Comparison of ENCODE assay signal across 41 cellular contexts in the genomic region with DNA sequence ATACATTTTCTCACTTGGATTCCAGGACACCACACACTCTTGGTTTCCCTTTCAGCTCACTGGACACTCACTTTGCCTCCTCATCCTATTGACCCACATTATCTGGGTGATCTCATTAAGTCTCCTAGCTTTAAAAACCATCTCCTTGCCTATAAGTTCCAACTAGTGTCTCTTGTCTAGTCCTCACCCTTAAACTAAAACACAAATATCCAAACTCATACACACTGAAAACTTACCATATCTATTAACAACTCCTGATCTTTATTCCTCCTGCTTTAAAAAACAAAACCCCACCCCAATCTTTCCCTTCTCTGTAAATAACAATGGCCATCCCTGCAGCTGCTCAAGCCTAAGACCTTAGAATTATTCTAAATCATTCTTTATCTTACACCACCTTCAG. TPM values are rescaled to one million over a fixed set of nuclear protein-coding genes. Genes with fewer than 3 reads are reported as not detected.
"Had no signal": no experiment of that assay in that cellular context is flagged by ENCODE, and none has a peak within 500 bp of the region (broad histone marks: within the 10 kb centered on the region; RNA-seq: fewer than 3 reads in every experiment).

No MANE protein-coding gene starts in this region.

- H3K36me3 ChIP-seq: ascending aorta, cardiac muscle cell had no signal

- H3K27ac ChIP-seq: ascending aorta, cardiac muscle cell, VCaP had no signal

- H3K36me3 Mint-ChIP-seq: activated CD4-positive, alpha-beta memory T cell treated with anti-CD3 and anti-CD28 coated beads for 36 hours; activated naive CD4-positive, alpha-beta T cell treated with anti-CD3 and anti-CD28 coated beads, Interleukin-2, amount 10 ng/mL, durations not matched to agents 7 days and 5 days; activated naive CD4-positive, alpha-beta T cell treated with anti-CD3 and anti-CD28 coated beads, Interleukin-2, amount 50 U/mL, for 24 hours; activated naive CD8-positive, alpha-beta T cell treated with anti-CD3 and anti-CD28 coated beads, Interleukin-2, amount 10 ng/mL, durations not matched to agents 7 days and 5 days; brain had no signal

- FAIRE-seq: bronchial epithelial cell, TTC549 had no signal

- H3K27me3 Mint-ChIP-seq: activated B cell treated with CpG ODN at 0.5 μM for 24 hours; activated CD4-positive, alpha-beta memory T cell treated with anti-CD3 and anti-CD28 coated beads for 36 hours; activated CD8-positive, alpha-beta T cell treated with anti-CD3 and anti-CD28 coated beads for 36 hours; activated naive CD4-positive, alpha-beta T cell treated with anti-CD3 and anti-CD28 coated beads, Interleukin-2, amount 50 U/mL, for 24 hours; activated naive CD8-positive, alpha-beta T cell treated with anti-CD3 and anti-CD28 coated beads, Interleukin-2, amount 50 U/mL, for 24 hours; brain; central memory CD8-positive, alpha-beta T cell had no signal

- DNase-seq: activated B cell treated with CpG ODN at 0.5 μM for 24 hours; activated CD4-positive, alpha-beta memory T cell treated with anti-CD3 and anti-CD28 coated beads for 36 hours; activated CD4-positive, alpha-beta T cell treated with anti-CD3 and anti-CD28 coated beads for 4 hours; activated CD4-positive, alpha-beta T cell treated with anti-CD3 and anti-CD28 coated beads, Interleukin-2, amount 10 ng/mL, durations not matched to agents 24 days and 14 days; activated CD4-positive, alpha-beta T cell treated with anti-CD3 and anti-CD28 coated beads, Interleukin-2, amount 50 U/mL, for 1 hour; activated CD4-positive, alpha-beta T cell treated with anti-CD3 and anti-CD28 coated beads, Interleukin-2, amount 50 U/mL, for 4 hours; activated CD4-positive, CD25-positive, alpha-beta regulatory T cell treated with anti-CD3 and anti-CD28 coated beads, Interleukin-2, amount 50 U/mL, for 72 hours; activated CD8-positive, alpha-beta memory T cell treated with anti-CD3 and anti-CD28 coated beads, Interleukin-2, amount 50 U/mL, for 4 hours; activated CD8-positive, alpha-beta T cell treated with anti-CD3 and anti-CD28 coated beads for 36 hours; activated effector memory CD4-positive, alpha-beta T cell treated with Interleukin-2 at 50 U/mL for 16 hours; activated gamma-delta T cell; activated naive CD4-positive, alpha-beta T cell treated with anti-CD3 and anti-CD28 coated beads, Interleukin-2, amount 10 ng/mL, durations not matched to agents 7 days and 5 days; activated naive CD4-positive, alpha-beta T cell treated with Interleukin-2 at 50 U/mL for 16 hours; activated naive CD8-positive, alpha-beta T cell treated with anti-CD3 and anti-CD28 coated beads, Interleukin-2, amount 10 ng/mL, durations not matched to agents 7 days and 5 days; activated naive CD8-positive, alpha-beta T cell treated with anti-CD3 and anti-CD28 coated beads, Interleukin-2, amount 50 U/mL, for 24 hours; activated T-cell treated with anti-CD3 and anti-CD28 coated beads for 4 hours; activated T-cell treated with anti-CD3 and anti-CD28 coated beads, Interleukin-2, amount 50 U/mL, for 1 hour; activated T-cell treated with anti-CD3 and anti-CD28 coated beads, Interleukin-2, amount 50 U/mL, for 4 hours; activated T-cell treated with anti-CD3 and anti-CD28 coated beads, Interleukin-2, amount 50 U/mL, for 72 hours; amygdala; anterior cingulate cortex; caudate nucleus; cerebellar nuclear complex; T-helper 1 cell; T-helper 2 cell; T-helper 9 cell had no signal

- H3K9me3 Mint-ChIP-seq: activated B cell treated with CpG ODN at 0.5 μM for 24 hours; activated CD4-positive, alpha-beta memory T cell treated with anti-CD3 and anti-CD28 coated beads for 36 hours; activated CD4-positive, alpha-beta T cell treated with anti-CD3 and anti-CD28 coated beads, Interleukin-2, amount 10 ng/mL, durations not matched to agents 24 days and 14 days; activated CD8-positive, alpha-beta T cell treated with anti-CD3 and anti-CD28 coated beads for 36 hours; activated naive CD4-positive, alpha-beta T cell treated with anti-CD3 and anti-CD28 coated beads, Interleukin-2, amount 10 ng/mL, durations not matched to agents 7 days and 5 days; activated naive CD4-positive, alpha-beta T cell treated with anti-CD3 and anti-CD28 coated beads, Interleukin-2, amount 50 U/mL, for 24 hours; activated naive CD8-positive, alpha-beta T cell treated with anti-CD3 and anti-CD28 coated beads, Interleukin-2, amount 10 ng/mL, durations not matched to agents 7 days and 5 days; activated naive CD8-positive, alpha-beta T cell treated with anti-CD3 and anti-CD28 coated beads, Interleukin-2, amount 50 U/mL, for 24 hours; activated T-cell treated with anti-CD3 and anti-CD28 coated beads, Interleukin-2, amount 50 U/mL, for 4 hours; activated T-cell treated with anti-CD3 and anti-CD28 coated beads, Interleukin-2, amount 50 U/mL, for 72 hours; activated T-helper 1 cell treated with anti-CD3 and anti-CD28 coated beads, Interleukin-12 subunit alpha, Interleukin-12 subunit beta, Interleukin-2, Interleukin-4 antibody, amounts not matched to agents 30 ng/mL and 10 ng/mL and 1 ng/mL, durations not matched to agents 14 hours and 24 hours and 36 hours; activated T-helper 2 cell treated with anti-CD3 and anti-CD28 coated beads, Interferon-gamma antibody, Interleukin-2, Interleukin-4, amounts not matched to agents 10 μg/mL and 5 μg/mL and 100 μg/mL, durations not matched to agents 14 hours and 24 hours and 36 hours; brain; central memory CD8-positive, alpha-beta T cell; T-helper 1 cell treated with Interleukin-12 subunit alpha and Interleukin-12 subunit beta and Interleukin-4 antibody, amounts not matched to agents 30 μg/mL and 1 μg/mL, for 36 hours; T-helper 2 cell treated with Interferon-gamma antibody and Interleukin-4, amounts not matched to agents 5 μg/mL and 100 μg/mL, for 36 hours had no signal

- H3K4me1 ChIP-seq: ascending aorta had no signal

- H3K9me3 ChIP-seq: ascending aorta had no signal

- H3K4me1 Mint-ChIP-seq: activated B cell treated with CpG ODN at 0.5 μM for 24 hours; activated naive CD4-positive, alpha-beta T cell treated with anti-CD3 and anti-CD28 coated beads, Interleukin-2, amount 10 ng/mL, durations not matched to agents 7 days and 5 days; central memory CD8-positive, alpha-beta T cell had no signal

- H3K4me3 Mint-ChIP-seq: activated B cell treated with CpG ODN at 0.5 μM for 24 hours; activated CD4-positive, alpha-beta memory T cell treated with anti-CD3 and anti-CD28 coated beads for 36 hours; activated CD4-positive, alpha-beta T cell treated with anti-CD3 and anti-CD28 coated beads, Interleukin-2, amount 10 ng/mL, durations not matched to agents 24 days and 14 days; activated CD8-positive, alpha-beta T cell treated with anti-CD3 and anti-CD28 coated beads for 36 hours; activated naive CD4-positive, alpha-beta T cell treated with anti-CD3 and anti-CD28 coated beads, Interleukin-2, amount 10 ng/mL, durations not matched to agents 7 days and 5 days; activated naive CD4-positive, alpha-beta T cell treated with anti-CD3 and anti-CD28 coated beads, Interleukin-2, amount 50 U/mL, for 24 hours; activated naive CD8-positive, alpha-beta T cell treated with anti-CD3 and anti-CD28 coated beads, Interleukin-2, amount 10 ng/mL, durations not matched to agents 7 days and 5 days; activated naive CD8-positive, alpha-beta T cell treated with anti-CD3 and anti-CD28 coated beads, Interleukin-2, amount 50 U/mL, for 24 hours; activated T-cell treated with anti-CD3 and anti-CD28 coated beads, Interleukin-2, amount 50 U/mL, for 4 hours; activated T-cell treated with anti-CD3 and anti-CD28 coated beads, Interleukin-2, amount 50 U/mL, for 72 hours; activated T-helper 1 cell treated with anti-CD3 and anti-CD28 coated beads, Interleukin-12 subunit alpha, Interleukin-12 subunit beta, Interleukin-2, Interleukin-4 antibody, amounts not matched to agents 30 ng/mL and 10 ng/mL and 1 ng/mL, durations not matched to agents 14 hours and 24 hours and 36 hours; brain; central memory CD8-positive, alpha-beta T cell; T-helper 1 cell treated with Interleukin-12 subunit alpha and Interleukin-12 subunit beta and Interleukin-4 antibody, amounts not matched to agents 30 μg/mL and 1 μg/mL, for 36 hours; T-helper 2 cell treated with Interferon-gamma antibody and Interleukin-4, amounts not matched to agents 5 μg/mL and 100 μg/mL, for 36 hours had no signal

- H3K27ac Mint-ChIP-seq: activated B cell treated with CpG ODN at 0.5 μM for 24 hours; activated CD4-positive, alpha-beta memory T cell treated with anti-CD3 and anti-CD28 coated beads for 36 hours; activated CD4-positive, alpha-beta T cell treated with anti-CD3 and anti-CD28 coated beads, Interleukin-2, amount 10 ng/mL, durations not matched to agents 24 days and 14 days; activated CD8-positive, alpha-beta T cell treated with anti-CD3 and anti-CD28 coated beads for 36 hours; activated naive CD4-positive, alpha-beta T cell treated with anti-CD3 and anti-CD28 coated beads, Interleukin-2, amount 10 ng/mL, durations not matched to agents 7 days and 5 days; activated naive CD4-positive, alpha-beta T cell treated with anti-CD3 and anti-CD28 coated beads, Interleukin-2, amount 50 U/mL, for 24 hours; activated naive CD8-positive, alpha-beta T cell treated with anti-CD3 and anti-CD28 coated beads, Interleukin-2, amount 10 ng/mL, durations not matched to agents 7 days and 5 days; activated naive CD8-positive, alpha-beta T cell treated with anti-CD3 and anti-CD28 coated beads, Interleukin-2, amount 50 U/mL, for 24 hours; activated T-cell treated with anti-CD3 and anti-CD28 coated beads, Interleukin-2, amount 50 U/mL, for 72 hours; activated T-helper 1 cell treated with anti-CD3 and anti-CD28 coated beads, Interleukin-12 subunit alpha, Interleukin-12 subunit beta, Interleukin-2, Interleukin-4 antibody, amounts not matched to agents 30 ng/mL and 10 ng/mL and 1 ng/mL, durations not matched to agents 14 hours and 24 hours and 36 hours; activated T-helper 2 cell treated with anti-CD3 and anti-CD28 coated beads, Interferon-gamma antibody, Interleukin-2, Interleukin-4, amounts not matched to agents 10 μg/mL and 5 μg/mL and 100 μg/mL, durations not matched to agents 14 hours and 24 hours and 36 hours; T-helper 1 cell treated with Interleukin-12 subunit alpha and Interleukin-12 subunit beta and Interleukin-4 antibody, amounts not matched to agents 30 μg/mL and 1 μg/mL, for 36 hours; T-helper 2 cell treated with Interferon-gamma antibody and Interleukin-4, amounts not matched to agents 5 μg/mL and 100 μg/mL, for 36 hours had no signal

- H3K4me3 ChIP-seq: ascending aorta, cardiac muscle cell had no signal

- H3K27me3 ChIP-seq: ascending aorta, cardiac muscle cell had no signal

- ATAC-seq: activated CD8-positive, alpha-beta T cell treated with anti-CD3 and anti-CD28 coated beads for 36 hours; activated naive CD8-positive, alpha-beta T cell treated with anti-CD3 and anti-CD28 coated beads, Interleukin-2, amount 50 U/mL, for 24 hours; activated T-cell treated with anti-CD3 and anti-CD28 coated beads, Interleukin-2, amount 50 U/mL, for 4 hours; activated T-cell treated with anti-CD3 and anti-CD28 coated beads, Interleukin-2, amount 50 U/mL, for 72 hours had no signal

RNA-seq across cellular contexts. Expression of gene SMIM28, which starts 3.5 kb away (rescaled TPM):
- total RNA-seq: activated B cell treated with CpG ODN at 0.5 μM for 24 hours; activated CD4-positive, alpha-beta memory T cell treated with anti-CD3 and anti-CD28 coated beads for 36 hours; activated CD4-positive, alpha-beta T cell treated with anti-CD3 and anti-CD28 coated beads, Interleukin-2, amount 10 ng/mL, durations not matched to agents 24 days and 14 days; activated CD8-positive, alpha-beta memory T cell treated with anti-CD3 and anti-CD28 coated beads for 36 hours; activated CD8-positive, alpha-beta T cell treated with anti-CD3 and anti-CD28 coated beads for 36 hours; activated naive CD8-positive, alpha-beta T cell treated with anti-CD3 and anti-CD28 coated beads, Interleukin-2, amount 10 ng/mL, durations not matched to agents 7 days and 5 days; activated T-cell treated with anti-CD3 and anti-CD28 coated beads, Interleukin-2, amount 50 U/mL, for 4 hours; activated T-cell treated with anti-CD3 and anti-CD28 coated beads, Interleukin-2, amount 50 U/mL, for 72 hours; activated T-helper 1 cell treated with anti-CD3 and anti-CD28 coated beads, Interleukin-12 subunit alpha, Interleukin-12 subunit beta, Interleukin-2, Interleukin-4 antibody, amounts not matched to agents 30 ng/mL and 10 ng/mL and 1 ng/mL, durations not matched to agents 14 hours and 24 hours and 36 hours; activated T-helper 2 cell treated with anti-CD3 and anti-CD28 coated beads, Interferon-gamma antibody, Interleukin-2, Interleukin-4, amounts not matched to agents 10 μg/mL and 5 μg/mL and 100 μg/mL, durations not matched to agents 14 hours and 24 hours and 36 hours; ascending aorta; bronchial epithelial cell; cardiac muscle cell; chondrocyte had no signal
- polyA plus RNA-seq: adipose tissue, cardiac muscle cell had no signal
